In genomic region chr6:91812596-91813274, GRCh38 we compare ENCODE assay signal across 18 cellular contexts.
DNase-seq lines count a peak whose midpoint lies in the region; ATAC-seq, FAIRE-seq and TF ChIP-seq lines count a peak whose summit lies in the region.
"Had no signal": no experiment of that assay in that cellular context is flagged by ENCODE, and none has a peak within 500 bp of the region (broad histone marks: within the 10 kb centered on the region; RNA-seq: fewer than 3 reads in every experiment).

No MANE protein-coding gene starts in this region.

- no peak overlapping the region for H3K9ac ChIP-seq in astrocyte (ENCODE audit: low read length)

- H3K36me3 Mint-ChIP-seq in Calu3 (ENCODE audit: insufficient read depth, unreplicated experiment) (no peaks in the 10 kb centered on the region), astrocyte (ENCODE audit: low read depth, unreplicated experiment) (no peaks in the 10 kb centered on the region)
- H3K36me3 Mint-ChIP-seq: CD4-positive, alpha-beta memory T cell; stimulated activated memory B cell treated with anti-CD40 and anti-IgM and Interleukin-4, amounts not matched to agents 10 μg/mL and 1 μg/mL and 100 μg/mL, for 72 hours had no signal

- H3K4me1 ChIP-seq in astrocyte (ENCODE audit: insufficient read depth, low read length) (no peaks in the 10 kb centered on the region), foreskin keratinocyte (peaks cover 17% of the 10 kb centered on the region)
- H3K4me1 ChIP-seq: left ventricle myocardium inferior had no signal

- H4K20me1 ChIP-seq in astrocyte (ENCODE audit: insufficient read depth, low read length) = no peaks in the 10 kb centered on the region

- H3K79me2 ChIP-seq in astrocyte (ENCODE audit: insufficient read depth, low read length) = no peaks in the 10 kb centered on the region

- CTCF ChIA-PET in Calu3 (lab: Charles Lee) = no interaction called here

- H3K4me3 ChIP-seq in astrocyte (ENCODE audit: insufficient read depth, low read depth, low read length) = no peak overlapping the region
- H3K4me3 ChIP-seq: left ventricle myocardium inferior had no signal

- no peak for TF ChIP-seq CTCF in Calu3 (IDR thresholded peaks at IDR 0.05; ENCODE audit: unreplicated experiment)
- no peak for TF ChIP-seq CTCF in astrocyte (IDR thresholded peaks at IDR 0.05; ENCODE audit: insufficient read depth, low read depth, low read length)
- TF ChIP-seq CTCF in foreskin keratinocyte (conservative IDR thresholded peaks at IDR 0.05) = no peak

- no peak overlapping the region for H3K4me3 Mint-ChIP-seq in Calu3 (ENCODE audit: low read depth, unreplicated experiment)
- no peak overlapping the region for H3K4me3 Mint-ChIP-seq in astrocyte (ENCODE audit: unreplicated experiment)
- H3K4me3 Mint-ChIP-seq: activated T-helper 17 cell treated with anti-CD3 and anti-CD28 coated beads, Interleukin-2, amount 50 U/mL, for 72 hours; CD4-positive, alpha-beta memory T cell; stimulated activated memory B cell treated with anti-CD40 and anti-IgM and Interleukin-4, amounts not matched to agents 10 μg/mL and 1 μg/mL and 100 μg/mL, for 72 hours had no signal

- H3K9me3 Mint-ChIP-seq in Calu3 (ENCODE audit: low read depth, unreplicated experiment) (no peaks in the 10 kb centered on the region), astrocyte (ENCODE audit: unreplicated experiment) (no peaks in the 10 kb centered on the region)
- H3K9me3 Mint-ChIP-seq: stimulated activated memory B cell treated with anti-CD40 and anti-IgM and Interleukin-4, amounts not matched to agents 10 μg/mL and 1 μg/mL and 100 μg/mL, for 72 hours had no signal

- intact Hi-C loops in Calu3 (cut with micrococcal nuclease; ENCODE audit: unreplicated experiment) = no loop called here

- no peaks in the 10 kb centered on the region for H3K9me3 ChIP-seq in astrocyte (ENCODE audit: insufficient read depth, low read depth, low read length)
- H3K9me3 ChIP-seq: left ventricle myocardium inferior had no signal

- DNase-seq in Calu3 = peak; percentile 16
- DNase-seq in Kasumi-1 (lab: John Stamatoyannopoulos, UW) = peak; percentile 3 to 28
- DNase-seq in astrocyte (ENCODE audit: low read depth) = peak; percentile 1
- DNase-seq in foreskin keratinocyte = peak; percentile 18 to 55
- no peak for DNase-seq in CD1c-positive myeloid dendritic cell (ENCODE audit: extremely low spot score)
- DNase-seq in NCI-H2227 treated with DMSO at 0.1 percent for 48 hours (lab: John Stamatoyannopoulos, UW) = no peak
- DNase-seq in caudate nucleus (lab: John Stamatoyannopoulos, UW) = no peak
- no peak for DNase-seq in COR-L47 (lab: John Stamatoyannopoulos, UW)
- DNase-seq: brain microvascular endothelial cell; CD4-positive, alpha-beta memory T cell; DND-41; left ventricle myocardium inferior; NCI-H146; NCI-H774; nucleus accumbens; retina had no signal

- H3K4me2 ChIP-seq in astrocyte (ENCODE audit: low read length) = no peak overlapping the region

- FAIRE-seq in astrocyte (lab: Jason Lieb, UNC) = no peak

- BruUV-seq in Calu3 (replicated peaks; lab: Mats Ljungman, UMichigan) = no TSS peak

- H3K27ac ChIP-seq in astrocyte (ENCODE audit: low read depth, low read length) (no peak overlapping the region), foreskin keratinocyte (no peak overlapping the region), caudate nucleus (ENCODE audit: low read depth, low read length) (no peak overlapping the region)
- H3K27ac ChIP-seq: brain microvascular endothelial cell, left ventricle myocardium inferior had no signal

- no peak overlapping the region for H2AFZ ChIP-seq in astrocyte (ENCODE audit: low read depth, low read length)

- H3K27ac Mint-ChIP-seq in Calu3 (ENCODE audit: unreplicated experiment) (no peak overlapping the region), astrocyte (ENCODE audit: unreplicated experiment) (no peak overlapping the region)
- H3K27ac Mint-ChIP-seq: activated T-helper 17 cell treated with anti-CD3 and anti-CD28 coated beads, Interleukin-2, amount 50 U/mL, for 72 hours; CD4-positive, alpha-beta memory T cell; stimulated activated memory B cell treated with anti-CD40 and anti-IgM and Interleukin-4, amounts not matched to agents 10 μg/mL and 1 μg/mL and 100 μg/mL, for 72 hours had no signal

- ATAC-seq in foreskin keratinocyte = peak; percentile 96
- ATAC-seq: activated T-helper 17 cell treated with anti-CD3 and anti-CD28 coated beads, Interleukin-2, amount 50 U/mL, for 72 hours; stimulated activated memory B cell treated with anti-CD40 and anti-IgM and Interleukin-4, amounts not matched to agents 10 μg/mL and 1 μg/mL and 100 μg/mL, for 72 hours had no signal

- no peaks in the 10 kb centered on the region for H3K36me3 ChIP-seq in astrocyte (ENCODE audit: insufficient read depth, low read length)
- H3K36me3 ChIP-seq: brain microvascular endothelial cell, left ventricle myocardium inferior had no signal

- peaks cover 8% of the 10 kb centered on the region for H3K4me1 Mint-ChIP-seq in Calu3 (ENCODE audit: low read depth, unreplicated experiment)
- H3K4me1 Mint-ChIP-seq in astrocyte (ENCODE audit: low read depth, unreplicated experiment) = peaks cover 6% of the 10 kb centered on the region
- H3K4me1 Mint-ChIP-seq: activated T-helper 17 cell treated with anti-CD3 and anti-CD28 coated beads, Interleukin-2, amount 50 U/mL, for 72 hours; CD4-positive, alpha-beta memory T cell; stimulated activated memory B cell treated with anti-CD40 and anti-IgM and Interleukin-4, amounts not matched to agents 10 μg/mL and 1 μg/mL and 100 μg/mL, for 72 hours had no signal

- no peaks in the 10 kb centered on the region for H3K27me3 Mint-ChIP-seq in Calu3 (ENCODE audit: unreplicated experiment)
- no peaks in the 10 kb centered on the region for H3K27me3 Mint-ChIP-seq in astrocyte (ENCODE audit: low read depth, unreplicated experiment)
- H3K27me3 Mint-ChIP-seq: activated T-helper 17 cell treated with anti-CD3 and anti-CD28 coated beads, Interleukin-2, amount 50 U/mL, for 72 hours; CD4-positive, alpha-beta memory T cell; stimulated activated memory B cell treated with anti-CD40 and anti-IgM and Interleukin-4, amounts not matched to agents 10 μg/mL and 1 μg/mL and 100 μg/mL, for 72 hours had no signal

- H3K27me3 ChIP-seq in astrocyte (ENCODE audit: insufficient read depth, low read length) = no peaks in the 10 kb centered on the region
- no peaks in the 10 kb centered on the region for H3K27me3 ChIP-seq in foreskin keratinocyte
- H3K27me3 ChIP-seq: brain microvascular endothelial cell had no signal

Comparison
In these comparisons a context has a peak if more than half of its experiments do, and no peak if none do; other contexts are left out.
1. DNase-seq: peak in Calu3 (single experiment), Kasumi-1 (2 of 2), astrocyte (single experiment) and foreskin keratinocyte (2 of 2); none in CD1c-positive myeloid dendritic cell (single experiment), NCI-H2227 treated with DMSO at 0.1 percent for 48 hours (single experiment), caudate nucleus (0 of 61) and COR-L47 (single experiment).